ENCODE assay signal across 1 cellular context in genomic region chr5:134758504-134759341, GRCh38.
TF ChIP-seq lines count a peak whose summit lies in the region.

A gene with protein sequence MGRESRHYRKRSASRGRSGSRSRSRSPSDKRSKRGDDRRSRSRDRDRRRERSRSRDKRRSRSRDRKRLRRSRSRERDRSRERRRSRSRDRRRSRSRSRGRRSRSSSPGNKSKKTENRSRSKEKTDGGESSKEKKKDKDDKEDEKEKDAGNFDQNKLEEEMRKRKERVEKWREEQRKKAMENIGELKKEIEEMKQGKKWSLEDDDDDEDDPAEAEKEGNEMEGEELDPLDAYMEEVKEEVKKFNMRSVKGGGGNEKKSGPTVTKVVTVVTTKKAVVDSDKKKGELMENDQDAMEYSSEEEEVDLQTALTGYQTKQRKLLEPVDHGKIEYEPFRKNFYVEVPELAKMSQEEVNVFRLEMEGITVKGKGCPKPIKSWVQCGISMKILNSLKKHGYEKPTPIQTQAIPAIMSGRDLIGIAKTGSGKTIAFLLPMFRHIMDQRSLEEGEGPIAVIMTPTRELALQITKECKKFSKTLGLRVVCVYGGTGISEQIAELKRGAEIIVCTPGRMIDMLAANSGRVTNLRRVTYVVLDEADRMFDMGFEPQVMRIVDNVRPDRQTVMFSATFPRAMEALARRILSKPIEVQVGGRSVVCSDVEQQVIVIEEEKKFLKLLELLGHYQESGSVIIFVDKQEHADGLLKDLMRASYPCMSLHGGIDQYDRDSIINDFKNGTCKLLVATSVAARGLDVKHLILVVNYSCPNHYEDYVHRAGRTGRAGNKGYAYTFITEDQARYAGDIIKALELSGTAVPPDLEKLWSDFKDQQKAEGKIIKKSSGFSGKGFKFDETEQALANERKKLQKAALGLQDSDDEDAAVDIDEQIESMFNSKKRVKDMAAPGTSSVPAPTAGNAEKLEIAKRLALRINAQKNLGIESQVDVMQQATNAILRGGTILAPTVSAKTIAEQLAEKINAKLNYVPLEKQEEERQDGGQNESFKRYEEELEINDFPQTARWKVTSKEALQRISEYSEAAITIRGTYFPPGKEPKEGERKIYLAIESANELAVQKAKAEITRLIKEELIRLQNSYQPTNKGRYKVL (plus strand): TSS chr5:134758779. CDS start chr5:134758939, 160 bp downstream.

TF ChIP-seq in HepG2, 621 proteins besides CTCF, POLR2A, EP300 and RAD21 (continued from another document and continues in another):
- TF ChIP-seq ZBTB10 (CRISPR knock-in tag; IDR thresholded peaks at IDR 0.05; ENCODE audit: borderline replicate concordance) (no peak; the same call in 1 of the 2 replicates), HHEX (CRISPR knock-in tag; IDR thresholded peaks at IDR 0.05) (no peak), HOXA9 (CRISPR knock-in tag; IDR thresholded peaks at IDR 0.05; ENCODE audit: borderline replicate concordance) (no peak; the same call in 1 of the 2 replicates), TERF1 (CRISPR knock-in tag; IDR thresholded peaks at IDR 0.05) (no peak), ATF1 (CRISPR knock-in tag; IDR thresholded peaks at IDR 0.05) (peak; percentile 16; the same call in 1 of the 2 replicates), MIER3 (CRISPR knock-in tag; IDR thresholded peaks at IDR 0.05; ENCODE audit: borderline replicate concordance) (no peak; the same call in 1 of the 2 replicates), ZFAT (CRISPR knock-in tag; conservative IDR thresholded peaks at IDR 0.05) (no peak), MAX (IDR thresholded peaks at IDR 0.05) (peak; percentile 89), PRDM4 (CRISPR knock-in tag; IDR thresholded peaks at IDR 0.05; ENCODE audit: borderline replicate concordance) (peak; percentile 58; the same call in 1 of the 2 replicates), TIGD3 (CRISPR knock-in tag; IDR thresholded peaks at IDR 0.05; ENCODE audit: borderline replicate concordance) (peak; percentile 72; the same call in 1 of the 2 replicates), ZNF7 (CRISPR knock-in tag; IDR thresholded peaks at IDR 0.05) (peak; percentile 13; the same call in 1 of the 2 replicates), FOSL1 (CRISPR knock-in tag; IDR thresholded peaks at IDR 0.05; ENCODE audit: borderline replicate concordance) (no peak), SUZ12 (IDR thresholded peaks at IDR 0.05; ENCODE audit: low read depth, low read length) (no peak), NR2C2 (CRISPR knock-in tag; IDR thresholded peaks at IDR 0.05; ENCODE audit: borderline replicate concordance) (peak; percentile 80; the same call in 1 of the 2 replicates), ZNF354B (CRISPR knock-in tag; IDR thresholded peaks at IDR 0.05) (peak; percentile 94), CBFB (CRISPR knock-in tag; IDR thresholded peaks at IDR 0.05) (0 out of 2 replicates have a peak, but pooled peaks have one; percentile 82), MXD3 (CRISPR knock-in tag; IDR thresholded peaks at IDR 0.05) (peak; percentile 83), NCOA2 (CRISPR knock-in tag; IDR thresholded peaks at IDR 0.05) (peak; percentile 70), POGK (CRISPR knock-in tag; conservative IDR thresholded peaks at IDR 0.05) (peak; percentile 93), ZBTB20 (CRISPR knock-in tag; IDR thresholded peaks at IDR 0.05; ENCODE audit: borderline replicate concordance, low read depth) (peak; percentile 55; the same call in 1 of the 2 replicates), HOXA3 (CRISPR knock-in tag; IDR thresholded peaks at IDR 0.05) (peak; percentile 98), FOXK2 (IDR thresholded peaks at IDR 0.05) (peak; percentile 56; the same call in 1 of the 2 replicates), TEAD2 (CRISPR knock-in tag; IDR thresholded peaks at IDR 0.05) (no peak), PREB (CRISPR knock-in tag; IDR thresholded peaks at IDR 0.05) (no peak), KDM4B (CRISPR knock-in tag; IDR thresholded peaks at IDR 0.05) (peak; percentile 88; the same call in 1 of the 2 replicates), ZNF333 (CRISPR knock-in tag; IDR thresholded peaks at IDR 0.05; ENCODE audit: borderline replicate concordance) (no peak), NRL (CRISPR knock-in tag; IDR thresholded peaks at IDR 0.05; ENCODE audit: borderline replicate concordance) (peak; percentile 92)
- TF ChIP-seq, protein P1, sequence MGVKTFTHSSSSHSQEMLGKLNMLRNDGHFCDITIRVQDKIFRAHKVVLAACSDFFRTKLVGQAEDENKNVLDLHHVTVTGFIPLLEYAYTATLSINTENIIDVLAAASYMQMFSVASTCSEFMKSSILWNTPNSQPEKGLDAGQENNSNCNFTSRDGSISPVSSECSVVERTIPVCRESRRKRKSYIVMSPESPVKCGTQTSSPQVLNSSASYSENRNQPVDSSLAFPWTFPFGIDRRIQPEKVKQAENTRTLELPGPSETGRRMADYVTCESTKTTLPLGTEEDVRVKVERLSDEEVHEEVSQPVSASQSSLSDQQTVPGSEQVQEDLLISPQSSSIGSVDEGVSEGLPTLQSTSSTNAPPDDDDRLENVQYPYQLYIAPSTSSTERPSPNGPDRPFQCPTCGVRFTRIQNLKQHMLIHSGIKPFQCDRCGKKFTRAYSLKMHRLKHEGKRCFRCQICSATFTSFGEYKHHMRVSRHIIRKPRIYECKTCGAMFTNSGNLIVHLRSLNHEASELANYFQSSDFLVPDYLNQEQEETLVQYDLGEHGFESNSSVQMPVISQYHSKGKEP (CRISPR knock-in tag; IDR thresholded peaks at IDR 0.05), result no peak; the same call in 1 of the 2 replicates
- TF ChIP-seq, protein P2, sequence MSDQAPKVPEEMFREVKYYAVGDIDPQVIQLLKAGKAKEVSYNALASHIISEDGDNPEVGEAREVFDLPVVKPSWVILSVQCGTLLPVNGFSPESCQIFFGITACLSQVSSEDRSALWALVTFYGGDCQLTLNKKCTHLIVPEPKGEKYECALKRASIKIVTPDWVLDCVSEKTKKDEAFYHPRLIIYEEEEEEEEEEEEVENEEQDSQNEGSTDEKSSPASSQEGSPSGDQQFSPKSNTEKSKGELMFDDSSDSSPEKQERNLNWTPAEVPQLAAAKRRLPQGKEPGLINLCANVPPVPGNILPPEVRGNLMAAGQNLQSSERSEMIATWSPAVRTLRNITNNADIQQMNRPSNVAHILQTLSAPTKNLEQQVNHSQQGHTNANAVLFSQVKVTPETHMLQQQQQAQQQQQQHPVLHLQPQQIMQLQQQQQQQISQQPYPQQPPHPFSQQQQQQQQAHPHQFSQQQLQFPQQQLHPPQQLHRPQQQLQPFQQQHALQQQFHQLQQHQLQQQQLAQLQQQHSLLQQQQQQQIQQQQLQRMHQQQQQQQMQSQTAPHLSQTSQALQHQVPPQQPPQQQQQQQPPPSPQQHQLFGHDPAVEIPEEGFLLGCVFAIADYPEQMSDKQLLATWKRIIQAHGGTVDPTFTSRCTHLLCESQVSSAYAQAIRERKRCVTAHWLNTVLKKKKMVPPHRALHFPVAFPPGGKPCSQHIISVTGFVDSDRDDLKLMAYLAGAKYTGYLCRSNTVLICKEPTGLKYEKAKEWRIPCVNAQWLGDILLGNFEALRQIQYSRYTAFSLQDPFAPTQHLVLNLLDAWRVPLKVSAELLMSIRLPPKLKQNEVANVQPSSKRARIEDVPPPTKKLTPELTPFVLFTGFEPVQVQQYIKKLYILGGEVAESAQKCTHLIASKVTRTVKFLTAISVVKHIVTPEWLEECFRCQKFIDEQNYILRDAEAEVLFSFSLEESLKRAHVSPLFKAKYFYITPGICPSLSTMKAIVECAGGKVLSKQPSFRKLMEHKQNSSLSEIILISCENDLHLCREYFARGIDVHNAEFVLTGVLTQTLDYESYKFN (CRISPR knock-in tag; conservative IDR thresholded peaks at IDR 0.05), result peak; percentile 62
- TF ChIP-seq, protein P3, sequence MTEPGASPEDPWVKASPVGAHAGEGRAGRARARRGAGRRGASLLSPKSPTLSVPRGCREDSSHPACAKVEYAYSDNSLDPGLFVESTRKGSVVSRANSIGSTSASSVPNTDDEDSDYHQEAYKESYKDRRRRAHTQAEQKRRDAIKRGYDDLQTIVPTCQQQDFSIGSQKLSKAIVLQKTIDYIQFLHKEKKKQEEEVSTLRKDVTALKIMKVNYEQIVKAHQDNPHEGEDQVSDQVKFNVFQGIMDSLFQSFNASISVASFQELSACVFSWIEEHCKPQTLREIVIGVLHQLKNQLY (CRISPR knock-in tag; IDR thresholded peaks at IDR 0.05), result no peak; the same call in 1 of the 2 replicates
